ENCODE assay signal across 2 cellular contexts in the genomic region with DNA sequence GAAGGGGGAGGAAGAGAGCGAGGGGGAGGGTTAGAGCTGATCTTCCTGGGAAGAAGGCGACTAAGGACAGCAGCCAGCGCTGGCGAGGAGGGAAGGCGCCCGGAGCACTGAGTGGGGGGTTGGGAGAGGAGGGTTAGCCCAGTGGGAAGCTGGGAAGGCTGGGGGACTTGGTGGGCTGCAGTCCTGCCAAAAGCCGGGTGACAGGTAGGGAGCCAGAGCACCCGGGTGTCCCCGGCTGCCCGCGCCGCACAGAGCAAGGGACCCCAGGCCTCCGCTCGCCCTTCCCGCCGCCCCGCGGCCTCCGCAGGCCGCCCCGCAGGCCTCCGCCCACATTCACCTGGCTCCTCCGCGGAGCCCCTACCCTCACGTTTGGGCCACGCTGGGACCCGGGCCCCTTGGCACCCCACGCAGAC.
TF ChIP-seq lines count a peak whose summit lies in the region.

No MANE protein-coding gene starts in this region.

TF ChIP-seq in SK-N-SH, 30 proteins besides CTCF, POLR2A, EP300 and RAD21 (continued from another document):
- TF ChIP-seq, protein P1, sequence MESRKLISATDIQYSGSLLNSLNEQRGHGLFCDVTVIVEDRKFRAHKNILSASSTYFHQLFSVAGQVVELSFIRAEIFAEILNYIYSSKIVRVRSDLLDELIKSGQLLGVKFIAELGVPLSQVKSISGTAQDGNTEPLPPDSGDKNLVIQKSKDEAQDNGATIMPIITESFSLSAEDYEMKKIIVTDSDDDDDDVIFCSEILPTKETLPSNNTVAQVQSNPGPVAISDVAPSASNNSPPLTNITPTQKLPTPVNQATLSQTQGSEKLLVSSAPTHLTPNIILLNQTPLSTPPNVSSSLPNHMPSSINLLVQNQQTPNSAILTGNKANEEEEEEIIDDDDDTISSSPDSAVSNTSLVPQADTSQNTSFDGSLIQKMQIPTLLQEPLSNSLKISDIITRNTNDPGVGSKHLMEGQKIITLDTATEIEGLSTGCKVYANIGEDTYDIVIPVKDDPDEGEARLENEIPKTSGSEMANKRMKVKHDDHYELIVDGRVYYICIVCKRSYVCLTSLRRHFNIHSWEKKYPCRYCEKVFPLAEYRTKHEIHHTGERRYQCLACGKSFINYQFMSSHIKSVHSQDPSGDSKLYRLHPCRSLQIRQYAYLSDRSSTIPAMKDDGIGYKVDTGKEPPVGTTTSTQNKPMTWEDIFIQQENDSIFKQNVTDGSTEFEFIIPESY (IDR thresholded peaks at IDR 0.05; ENCODE audit: borderline replicate concordance, low read depth): no peak

TF ChIP-seq in SK-N-SH treated with all-trans-retinoic acid at 6 μM for 48 hours, 23 proteins besides CTCF, POLR2A, EP300 and RAD21 (continued from another document):
- TF ChIP-seq, protein P2, sequence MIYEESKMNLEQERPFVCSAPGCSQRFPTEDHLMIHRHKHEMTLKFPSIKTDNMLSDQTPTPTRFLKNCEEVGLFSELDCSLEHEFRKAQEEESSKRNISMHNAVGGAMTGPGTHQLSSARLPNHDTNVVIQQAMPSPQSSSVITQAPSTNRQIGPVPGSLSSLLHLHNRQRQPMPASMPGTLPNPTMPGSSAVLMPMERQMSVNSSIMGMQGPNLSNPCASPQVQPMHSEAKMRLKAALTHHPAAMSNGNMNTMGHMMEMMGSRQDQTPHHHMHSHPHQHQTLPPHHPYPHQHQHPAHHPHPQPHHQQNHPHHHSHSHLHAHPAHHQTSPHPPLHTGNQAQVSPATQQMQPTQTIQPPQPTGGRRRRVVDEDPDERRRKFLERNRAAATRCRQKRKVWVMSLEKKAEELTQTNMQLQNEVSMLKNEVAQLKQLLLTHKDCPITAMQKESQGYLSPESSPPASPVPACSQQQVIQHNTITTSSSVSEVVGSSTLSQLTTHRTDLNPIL (CRISPR knock-in tag; IDR thresholded peaks at IDR 0.05; ENCODE audit: low read depth): no peak
- TF ChIP-seq, protein P3, sequence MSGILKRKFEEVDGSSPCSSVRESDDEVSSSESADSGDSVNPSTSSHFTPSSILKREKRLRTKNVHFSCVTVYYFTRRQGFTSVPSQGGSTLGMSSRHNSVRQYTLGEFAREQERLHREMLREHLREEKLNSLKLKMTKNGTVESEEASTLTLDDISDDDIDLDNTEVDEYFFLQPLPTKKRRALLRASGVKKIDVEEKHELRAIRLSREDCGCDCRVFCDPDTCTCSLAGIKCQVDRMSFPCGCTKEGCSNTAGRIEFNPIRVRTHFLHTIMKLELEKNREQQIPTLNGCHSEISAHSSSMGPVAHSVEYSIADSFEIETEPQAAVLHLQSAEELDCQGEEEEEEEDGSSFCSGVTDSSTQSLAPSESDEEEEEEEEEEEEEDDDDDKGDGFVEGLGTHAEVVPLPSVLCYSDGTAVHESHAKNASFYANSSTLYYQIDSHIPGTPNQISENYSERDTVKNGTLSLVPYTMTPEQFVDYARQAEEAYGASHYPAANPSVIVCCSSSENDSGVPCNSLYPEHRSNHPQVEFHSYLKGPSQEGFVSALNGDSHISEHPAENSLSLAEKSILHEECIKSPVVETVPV (CRISPR knock-in tag; IDR thresholded peaks at IDR 0.05): no peak
- TF ChIP-seq ZFP3 (CRISPR knock-in tag; IDR thresholded peaks at IDR 0.05) (no peak), OSR1 (CRISPR knock-in tag; IDR thresholded peaks at IDR 0.05) (no peak), PATZ1 (CRISPR knock-in tag; IDR thresholded peaks at IDR 0.05; ENCODE audit: borderline replicate concordance) (no peak)
